In the genomic region with DNA sequence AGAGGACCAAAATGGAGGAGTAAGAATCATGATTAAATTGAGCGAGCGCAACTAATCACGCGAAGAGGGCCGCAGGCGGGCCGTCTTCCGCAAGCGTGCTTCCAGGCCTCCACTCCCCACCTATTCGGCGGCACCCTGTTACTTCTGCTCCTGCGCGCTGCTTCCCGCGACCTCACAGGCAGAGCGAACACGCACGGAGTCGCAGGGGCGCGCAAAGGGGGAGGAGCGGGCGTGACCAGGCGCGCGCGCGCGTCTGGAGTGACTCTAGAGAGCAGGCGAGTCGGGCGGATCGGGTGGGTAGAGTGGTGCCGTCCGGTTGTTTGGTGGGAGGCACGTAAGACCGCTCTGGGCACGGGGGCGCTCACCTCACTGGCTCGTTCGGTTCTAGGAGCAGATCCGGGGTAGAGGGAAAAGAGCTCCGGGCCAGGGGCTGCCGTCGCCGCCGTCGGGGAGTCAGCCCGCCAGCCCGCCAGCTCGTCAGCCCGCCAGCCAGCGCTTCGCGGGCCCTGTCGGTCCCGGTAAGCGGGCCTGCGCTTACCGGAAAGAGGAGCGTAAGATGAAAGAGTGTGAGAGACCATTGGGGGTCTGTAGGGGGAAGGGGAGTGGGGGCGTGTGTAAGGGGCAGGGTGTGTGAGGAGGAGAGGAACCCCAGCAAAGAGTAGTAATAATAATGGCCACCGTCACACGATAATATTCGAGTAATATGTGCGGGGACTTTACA, we compare ENCODE assay signal across 8 cellular contexts. TPM values are rescaled to one million over a fixed set of nuclear protein-coding genes. Genes with fewer than 3 reads are reported as not detected.
A peak's percentile ranks its signal among the peaks of the same experiment; 100 is the strongest.
DNase-seq lines count a peak whose midpoint lies in the region; ATAC-seq and TF ChIP-seq lines count a peak whose summit lies in the region.

A gene (plus strand): TSS at position 377 of the 721 bp plus-strand sequence. CDS start 4,652 bp downstream, outside the sequence.

- peak within 1 kb of the TSS; percentile 100 for H3K27ac Mint-ChIP-seq in progenitor cell of endocrine pancreas

- intact Hi-C loops in T-helper 1 cell treated with Interleukin-12 subunit alpha and Interleukin-12 subunit beta and Interleukin-4 antibody, amounts not matched to agents 30 ng/mL and 1 ng/mL, for 36 hours (cut with micrococcal nuclease) = loop anchor here (1.0 to 5.0 kb wide), 9 partner anchors 46 to 820 kb away; a partner anchor contains a TSS
- intact Hi-C loops in heart right ventricle (cut with DNase I) = loop anchor here in 6 of 10 donors (1.0 to 10.0 kb wide), 4 partner anchors 79 to 384 kb away; a partner anchor contains a TSS

- H3K9me3 Mint-ChIP-seq in progenitor cell of endocrine pancreas (ENCODE audit: low read depth) = no peaks in the 10 kb centered on the region

- H3K27ac ChIP-seq in heart right ventricle = peak within 1 kb of the TSS; percentile 95 to 100 (median 98)

- peaks cover 0 to 5% (median 0%) of the 10 kb centered on the region in 9 donors for H3K36me3 ChIP-seq in heart right ventricle

- no peaks in the 10 kb centered on the region for H3K9me3 ChIP-seq in heart right ventricle

- peak within 1 kb of the TSS; percentile 90 for H3K4me3 Mint-ChIP-seq in progenitor cell of endocrine pancreas (ENCODE audit: low read depth)

- H3K36me3 Mint-ChIP-seq in progenitor cell of endocrine pancreas (ENCODE audit: insufficient read depth) = peaks cover 2% of the 10 kb centered on the region

- H3K4me1 Mint-ChIP-seq in progenitor cell of endocrine pancreas (ENCODE audit: low read depth) = peaks cover 24% of the 10 kb centered on the region

- peak within 1 kb of the TSS; percentile 47 to 87 (median 80) for H3K4me3 ChIP-seq in heart right ventricle

- TF ChIP-seq CTCF in GM13976 (IDR thresholded peaks at IDR 0.05; ENCODE audit: borderline replicate concordance, control extremely low read depth, extremely low read depth, insufficient read depth, missing control alignments) = no peak
- TF ChIP-seq CTCF in heart right ventricle (IDR thresholded peaks at IDR 0.05) = peak in 1 of 9 donors; percentile 7
- TF ChIP-seq CTCF in progenitor cell of endocrine pancreas (IDR thresholded peaks at IDR 0.05; ENCODE audit: unreplicated experiment) = no peak

- DNase-seq in GM13976 (ENCODE audit: low spot score) = peak; percentile 92
- DNase-seq in NCI-H146 treated with DMSO at 0.1 percent for 48 hours (lab: John Stamatoyannopoulos, UW; ENCODE audit: unreplicated experiment) = peak; percentile 89
- DNase-seq in amniotic epithelial cell (ENCODE audit: low read depth) = peak; percentile 98
- DNase-seq in heart right ventricle = peak; percentile 99
- peak; percentile 95 for DNase-seq in progenitor cell of endocrine pancreas (ENCODE audit: low spot score, unreplicated experiment)
- peak; percentile 99 for DNase-seq in ureter (ENCODE audit: low spot score)

- H3K4me1 ChIP-seq in heart right ventricle = peaks cover 5 to 53% (median 43%) of the 10 kb centered on the region in 9 donors

- H3K27me3 ChIP-seq in heart right ventricle = no peaks in the 10 kb centered on the region

- 0 to 1% methylated on average over 53 to 66 of the region's 66 CpGs for WGBS in heart right ventricle, 2 donors

- ATAC-seq in HG02870 (IDR thresholded peaks at IDR 0.05; ENCODE audit: unreplicated experiment) = peak; percentile 74
- peak; percentile 93 to 97 (median 94) for ATAC-seq in heart right ventricle

- in situ Hi-C loops in GM13976 (cut with MboI; ENCODE audit: low sequenced_read_pairs, unreplicated experiment) = no loop called here

- H3K27me3 Mint-ChIP-seq in progenitor cell of endocrine pancreas = no peaks in the 10 kb centered on the region

RNA-seq across cellular contexts. Expression of the gene that starts here (rescaled TPM):
- 73.0 and 82.1 TPM in 2 replicates for total RNA-seq in T-helper 1 cell treated with Interleukin-12 subunit alpha and Interleukin-12 subunit beta and Interleukin-4 antibody, amounts not matched to agents 30 ng/mL and 1 ng/mL, for 36 hours
- 10 to 100 TPM; 20.9 to 29.8 (median 21.9) TPM for total RNA-seq in heart right ventricle
- 10 to 100 TPM; 22.2 to 24.4 TPM for polyA plus RNA-seq in heart right ventricle
- 55.4 and 56.4 TPM in 2 replicates for total RNA-seq in progenitor cell of endocrine pancreas
- 39.2 TPM for total RNA-seq in ureter

Comparison
In these comparisons a context has a peak if more than half of its experiments do, and no peak if none do; other contexts are left out.
1. Peak in every context shown above with its lines: DNase-seq, ATAC-seq, H3K4me3 ChIP-seq and H3K27ac ChIP-seq.